ENCODE assay signal across 8 cellular contexts in genomic region chr2:206159346-206160123, GRCh38. TPM values are rescaled to one million over a fixed set of nuclear protein-coding genes. Genes with fewer than 3 reads are reported as not detected.
A peak's percentile ranks its signal among the peaks of the same experiment; 100 is the strongest.
DNase-seq lines count a peak whose midpoint lies in the region; ATAC-seq and TF ChIP-seq lines count a peak whose summit lies in the region.

TSS of gene EEF1B2 (plus strand) at chr2:206159895. CDS start at chr2:206159980, 85 bp downstream.
TSS of gene NDUFS1 (minus strand) at chr2:206159444. CDS start at chr2:206153678, 5,766 bp downstream.

- CTCF ChIA-PET in SK-N-SH (lab: Yijun Ruan, JAX) = interaction anchor here (1.3 to 1.4 kb wide), 2 partner anchors 105 to 273 kb away, joined by 3 read pairs; no protein-coding TSS in a partner anchor

- H4K20me1 ChIP-seq in SK-N-SH (ENCODE audit: insufficient read depth) = peaks cover 12% of the 10 kb centered on the region

- H3K27ac ChIP-seq in SK-N-SH (ENCODE audit: low read depth in 2 of 2, low read length in 1 of 2) (peak within 1 kb of the TSS; percentile 88 to 93), gastroesophageal sphincter (peak within 1 kb of the TSS; percentile 85 to 96 (median 91)), neutrophil (peak within 1 kb of the TSS; percentile 88), substantia nigra (ENCODE audit: low read depth, low read length, poor library complexity, severe bottlenecking) (peak within 1 kb of the TSS; percentile 94)

- TF ChIP-seq CTCF in SK-N-SH (IDR thresholded peaks at IDR 0.05) = no peak
- TF ChIP-seq CTCF in gastroesophageal sphincter (IDR thresholded peaks at IDR 0.05) = no peak
- no peak for TF ChIP-seq CTCF in neutrophil (IDR thresholded peaks at IDR 0.05)

- H2AFZ ChIP-seq in SK-N-SH (ENCODE audit: low read depth) = peak within 1 kb of the TSS; percentile 82

- H3K27me3 ChIP-seq in SK-N-SH (ENCODE audit: insufficient read depth) (no peaks in the 10 kb centered on the region), gastroesophageal sphincter (no peaks in the 10 kb centered on the region), neutrophil (no peaks in the 10 kb centered on the region)

- H3K9me3 ChIP-seq in SK-N-SH (no peaks in the 10 kb centered on the region), gastroesophageal sphincter (no peaks in the 10 kb centered on the region), neutrophil (no peaks in the 10 kb centered on the region)

- peaks cover 4 to 12% of the 10 kb centered on the region in 2 experiments; a peak in 3 of 4 replicates for H3K4me1 ChIP-seq in SK-N-SH (ENCODE audit: control insufficient read depth in 1 of 2, insufficient read depth in 2 of 2, low read depth in 1 of 2, low read length in 1 of 2)
- peaks cover 2 to 58% (median 19%) of the 10 kb centered on the region in 3 donors for H3K4me1 ChIP-seq in gastroesophageal sphincter
- peaks cover 21 to 25% of the 10 kb centered on the region in 2 experiments for H3K4me1 ChIP-seq in neutrophil (ENCODE audit: control insufficient read depth in 1 of 2, insufficient read depth in 1 of 2, low read depth in 1 of 2, low read length in 1 of 2)

- POLR2A ChIA-PET in SK-N-SH (lab: Yijun Ruan, JAX) = interaction anchor here (0.5 to 1.1 kb wide), 4 partner anchors 21 to 105 kb away, joined by 3 to 8 read pairs (median 5); partner anchors contain the start of gene INO80D

- ATAC-seq in HG02571 (IDR thresholded peaks at IDR 0.05; ENCODE audit: unreplicated experiment) (peak; percentile 82), gastroesophageal sphincter (peak; percentile 98)

- H3F3A ChIP-seq in SK-N-SH (replicated peaks; ENCODE audit: insufficient read depth) = peaks cover 5% of the 10 kb centered on the region

- DNase-seq in GM04504 (ENCODE audit: low read depth) (peak; percentile 96), NCI-H1048 (lab: John Stamatoyannopoulos, UW) (peak; percentile 84), SK-N-SH (peak; percentile 95), substantia nigra (lab: John Stamatoyannopoulos, UW) (peak; percentile 72 to 99 (median 97))
- peak; percentile 98 for DNase-seq in activated naive CD4-positive, alpha-beta T cell treated with anti-CD3 and anti-CD28 coated beads, Interleukin-2, amount 50 U/mL, for 16 hours

- H3K4me3 ChIP-seq in SK-N-SH (ENCODE audit: low read depth in 2 of 2, low read length in 1 of 2) (peak within 1 kb of the TSS; percentile 76 to 84), gastroesophageal sphincter (peak within 1 kb of the TSS; percentile 79 to 98), neutrophil (ENCODE audit: low read depth in 1 of 2, low read length in 1 of 2) (peak within 1 kb of the TSS; percentile 81 to 89)

- H3K4me2 ChIP-seq in SK-N-SH = peak within 1 kb of the TSS; percentile 80

- peaks cover 85% of the 10 kb centered on the region for H3K79me2 ChIP-seq in SK-N-SH (ENCODE audit: insufficient read depth)

- under 1% methylated on average over 40 of the region's 64 CpGs for WGBS in SK-N-SH (ENCODE audit: low lambda C conversion rate)
- 0 to 1% methylated on average over 14 to 17 of the region's 64 CpGs for WGBS in gastroesophageal sphincter (ENCODE audit: low coverage in 1 of 2), 2 donors

- TF ChIP-seq RAD21 in SK-N-SH (IDR thresholded peaks at IDR 0.05; ENCODE audit: low read length) = no peak

- peak within 1 kb of the TSS; percentile 85 for H3K9ac ChIP-seq in SK-N-SH

- H3K36me3 ChIP-seq in SK-N-SH (replicated peaks in 1 of 2; ENCODE audit: control insufficient read depth in 1 of 2, insufficient read depth in 2 of 2, low read length in 1 of 2) = peaks cover 21 to 43% of the 10 kb centered on the region in 2 experiments
- peaks cover 0 to 33% of the 10 kb centered on the region in 2 donors for H3K36me3 ChIP-seq in gastroesophageal sphincter
- peaks cover 24% of the 10 kb centered on the region for H3K36me3 ChIP-seq in neutrophil

- TF ChIP-seq EP300 in SK-N-SH (IDR thresholded peaks at IDR 0.05; ENCODE audit: borderline replicate concordance in 1 of 2, low read depth in 1 of 2, low read length in 1 of 2) = peak; percentile 7 to 41; a peak in 1 of 4 replicates
- TF ChIP-seq EP300 in gastroesophageal sphincter (IDR thresholded peaks at IDR 0.05) = no peak

- no peaks in the 10 kb centered on the region for H3K9me2 ChIP-seq in SK-N-SH

- TF ChIP-seq POLR2A in gastroesophageal sphincter (IDR thresholded peaks at IDR 0.05) = peak; percentile 21 to 24

TF ChIP-seq in SK-N-SH, 30 proteins besides CTCF, POLR2A, EP300 and RAD21 (continues in another document):
- TF ChIP-seq SMC3 (IDR thresholded peaks at IDR 0.05; ENCODE audit: low read depth, low read length) (no peak), ELF1 (IDR thresholded peaks at IDR 0.05) (peak; percentile 41), GABPA (IDR thresholded peaks at IDR 0.05; ENCODE audit: low read depth) (peak; percentile 92), MXI1 (IDR thresholded peaks at IDR 0.05; ENCODE audit: low read depth, low read length) (peak; percentile 47), EZH2phosphoT487 (IDR thresholded peaks at IDR 0.05; ENCODE audit: borderline replicate concordance, low read depth) (no peak), MEF2A (IDR thresholded peaks at IDR 0.05; ENCODE audit: borderline replicate concordance, low read depth) (no peak), GATA2 (CRISPR knock-in tag; IDR thresholded peaks at IDR 0.05) (no peak), SIN3A (IDR thresholded peaks at IDR 0.05; ENCODE audit: borderline replicate concordance, low read depth, low read length) (peak; percentile 80; the same call in 1 of the 2 replicates), YY1 (IDR thresholded peaks at IDR 0.05; ENCODE audit: low read depth) (peak; percentile 95), NFIC (IDR thresholded peaks at IDR 0.05; ENCODE audit: borderline replicate concordance) (no peak), IRF3 (IDR thresholded peaks at IDR 0.05; ENCODE audit: low read depth, low read length) (no peak), REST (IDR thresholded peaks at IDR 0.05; ENCODE audit: low read depth, low read length) (no peak), CHD2 (IDR thresholded peaks at IDR 0.05; ENCODE audit: low read length, partially characterized antibody) (peak; percentile 29), USF1 (IDR thresholded peaks at IDR 0.05; ENCODE audit: borderline replicate concordance, low read depth) (peak; percentile 73; the same call in 1 of the 2 replicates), TAF1 (IDR thresholded peaks at IDR 0.05; ENCODE audit: borderline replicate concordance, low read depth, low read length) (peak; percentile 87; the same call in 1 of the 2 replicates), FOXJ3 (CRISPR knock-in tag; IDR thresholded peaks at IDR 0.05) (no peak), FOXM1 (IDR thresholded peaks at IDR 0.05; ENCODE audit: low read depth) (no peak)

RNA-seq across cellular contexts. Expression of gene EEF1B2, which starts in this region (rescaled TPM):
- polyA plus RNA-seq in SK-N-SH (2012; rRNA removed) = 720 and 815 TPM in 2 replicates
- 879 and 1,372 TPM in 2 replicates for polyA plus RNA-seq in SK-N-SH (2012; cell fraction: cytosol; rRNA removed)
- 223 and 290 TPM in 2 replicates for polyA plus RNA-seq in SK-N-SH (2012; cell fraction: nucleus; rRNA removed)
- 100 to 1,000 TPM; 162 to 367 (median 312) TPM for total RNA-seq in gastroesophageal sphincter

RNA-seq across cellular contexts. Expression of gene NDUFS1, which starts in this region (rescaled TPM):
- polyA plus RNA-seq in SK-N-SH (2012; rRNA removed) = 54.8 and 90.7 TPM in 2 replicates
- 77.6 and 80.6 TPM in 2 replicates for polyA plus RNA-seq in SK-N-SH (2012; cell fraction: cytosol; rRNA removed)
- polyA plus RNA-seq in SK-N-SH (2012; cell fraction: nucleus; rRNA removed) = 35.6 and 60.0 TPM in 2 replicates
- total RNA-seq in gastroesophageal sphincter = 100 to 1,000 TPM; 101 to 165 (median 123) TPM

Comparison
In these comparisons a context has a peak if more than half of its experiments do, and no peak if none do; other contexts are left out.
1. Peak in every context shown above with its lines: DNase-seq, ATAC-seq, H3K4me3 ChIP-seq and H3K27ac ChIP-seq.